ENCODE assay signal across 2 cellular contexts in the genomic region with DNA sequence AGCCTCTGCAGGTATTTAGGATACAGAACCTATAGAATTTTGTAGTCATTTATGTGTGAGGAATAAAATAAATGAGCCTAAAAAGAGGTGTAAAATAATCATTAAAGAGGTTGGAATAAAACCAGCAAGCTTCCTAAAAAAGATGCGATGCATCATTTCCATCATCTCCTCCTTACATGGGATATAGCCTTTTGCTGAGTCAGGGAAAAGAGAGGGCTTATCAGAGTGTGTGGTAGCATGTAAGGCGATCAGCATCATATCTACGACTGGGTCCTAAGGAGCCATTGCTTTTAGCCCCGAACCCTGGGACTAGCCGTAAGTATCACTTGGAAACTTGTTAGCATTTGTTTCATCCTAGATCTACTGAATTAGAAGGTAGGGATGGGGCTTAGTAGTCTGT.
A peak's percentile ranks its signal among the peaks of the same experiment; 100 is the strongest.
TF ChIP-seq lines count a peak whose summit lies in the region.

No MANE protein-coding gene starts in this region.

TF ChIP-seq in HepG2, 621 proteins besides CTCF, POLR2A, EP300 and RAD21:
- no peak for TF ChIP-seq ZSCAN9 (CRISPR knock-in tag; IDR thresholded peaks at IDR 0.05; ENCODE audit: borderline replicate concordance)
- TF ChIP-seq ZNF737 (CRISPR knock-in tag; IDR thresholded peaks at IDR 0.05; ENCODE audit: borderline replicate concordance): no peak
- TF ChIP-seq RELA (CRISPR knock-in tag; IDR thresholded peaks at IDR 0.05): no peak
- peak; percentile 94 to 98 for TF ChIP-seq MAFK (conservative IDR thresholded peaks at IDR 0.05 in 1 of 2, IDR thresholded peaks at IDR 0.05 in 1 of 2; ENCODE audit: low read length in 2 of 2)
- peak; percentile 97 for TF ChIP-seq MAFF (IDR thresholded peaks at IDR 0.05; ENCODE audit: low read depth, low read length)
- TF ChIP-seq, protein P1, sequence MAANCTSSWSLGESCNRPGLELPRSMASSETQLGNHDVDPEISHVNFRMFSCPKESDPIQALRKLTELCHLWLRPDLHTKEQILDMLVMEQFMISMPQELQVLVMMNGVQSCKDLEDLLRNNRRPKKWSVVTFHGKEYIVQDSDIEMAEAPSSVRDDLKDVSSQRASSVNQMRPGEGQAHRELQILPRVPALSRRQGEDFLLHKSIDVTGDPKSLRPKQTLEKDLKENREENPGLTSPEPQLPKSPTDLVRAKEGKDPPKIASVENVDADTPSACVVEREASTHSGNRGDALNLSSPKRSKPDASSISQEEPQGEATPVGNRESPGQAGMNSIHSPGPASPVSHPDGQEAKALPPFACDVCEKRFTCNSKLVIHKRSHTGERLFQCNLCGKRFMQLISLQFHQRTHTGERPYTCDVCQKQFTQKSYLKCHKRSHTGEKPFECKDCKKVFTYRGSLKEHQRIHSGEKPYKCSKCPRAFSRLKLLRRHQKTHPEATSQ (CRISPR knock-in tag; IDR thresholded peaks at IDR 0.05; ENCODE audit: borderline replicate concordance): no peak

TF ChIP-seq in H1, 55 proteins besides CTCF, POLR2A, EP300 and RAD21:
- peak; percentile 85 for TF ChIP-seq MAFK (IDR thresholded peaks at IDR 0.05; ENCODE audit: low read depth, low read length)
- TF ChIP-seq SUZ12 (IDR thresholded peaks at IDR 0.05; ENCODE audit: low read length): no peak
- TF ChIP-seq TEAD4 (IDR thresholded peaks at IDR 0.05; ENCODE audit: low read depth, low read length): no peak
- TF ChIP-seq SIRT6 (IDR thresholded peaks at IDR 0.05; ENCODE audit: low read length): no peak
- TF ChIP-seq CTBP2 (IDR thresholded peaks at IDR 0.05; ENCODE audit: borderline replicate concordance, insufficient read depth, insufficient read length, low read length): no peak
- TF ChIP-seq ASH2L (IDR thresholded peaks at IDR 0.05; ENCODE audit: low read length): no peak
- no peak for TF ChIP-seq RBBP5 (IDR thresholded peaks at IDR 0.05; ENCODE audit: borderline replicate concordance, low read depth, low read length)
